ENCODE assay signal across 16 cellular contexts in the genomic region with DNA sequence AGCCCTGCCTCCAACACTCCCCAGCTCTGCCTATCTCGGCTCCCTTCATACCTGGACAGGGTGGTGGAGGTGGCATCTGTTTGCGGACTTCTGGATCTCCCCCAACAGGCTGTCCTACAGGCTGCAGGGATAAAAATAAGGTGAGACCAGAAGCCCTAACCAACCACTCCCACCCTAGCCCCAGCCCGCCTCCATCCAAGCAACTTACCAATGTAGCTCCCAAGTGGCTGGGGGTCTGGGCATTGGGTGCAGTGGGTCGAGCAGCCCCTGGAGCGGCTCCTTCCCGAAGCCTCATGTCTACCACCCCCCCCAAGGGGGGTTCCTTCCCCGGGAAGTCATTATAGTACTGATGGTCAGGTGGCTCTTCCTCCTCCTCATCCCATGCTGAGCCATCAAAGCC. TPM values are rescaled to one million over a fixed set of nuclear protein-coding genes. Genes with fewer than 3 reads are reported as not detected.
A peak's percentile ranks its signal among the peaks of the same experiment; 100 is the strongest.
DNase-seq lines count a peak whose midpoint lies in the region; ATAC-seq and TF ChIP-seq lines count a peak whose summit lies in the region.
"Had no signal": no experiment of that assay in that cellular context is flagged by ENCODE, and none has a peak within 500 bp of the region (broad histone marks: within the 10 kb centered on the region; RNA-seq: fewer than 3 reads in every experiment).

No MANE protein-coding gene starts in this region.

- H3K27ac ChIP-seq in lower lobe of right lung (peak overlapping the region; percentile 36), tibial nerve (peak overlapping the region in 1 of 4 donors; percentile 10)

- no peak overlapping the region for H3K4me3 ChIP-seq in adipocyte (ENCODE audit: low read length)
- H3K4me3 ChIP-seq in lower lobe of right lung: no peak overlapping the region
- H3K4me3 ChIP-seq in tibial nerve: no peak overlapping the region
- H3K4me3 ChIP-seq: HAP-1 had no signal

- H3K36me3 Mint-ChIP-seq in activated CD8-positive, alpha-beta T cell treated with anti-CD3 and anti-CD28 coated beads for 36 hours (ENCODE audit: low read depth): peaks cover 31% of the 10 kb centered on the region
- peaks cover 53% of the 10 kb centered on the region for H3K36me3 Mint-ChIP-seq in activated CD8-positive, alpha-beta T cell treated with anti-CD3 and anti-CD28 coated beads, Interleukin-2, amount 10 ng/mL, durations not matched to agents 7 days and 5 days (ENCODE audit: low read depth)
- peaks cover 81% of the 10 kb centered on the region for H3K36me3 Mint-ChIP-seq in stimulated activated effector memory CD8-positive, alpha-beta T cell treated with anti-CD3 and anti-CD28 coated beads, Interleukin-12 subunit alpha, Interleukin-12 subunit beta, amount 100 ng/mL, for 72 hours

- H3K9ac ChIP-seq in adipocyte (ENCODE audit: low read length): peak overlapping the region; percentile 97

- POLR2A ChIA-PET in activated CD8-positive, alpha-beta T cell treated with anti-CD3 and anti-CD28 coated beads for 36 hours (lab: Charles Lee): interaction anchor here (1.2 to 2.0 kb wide), 2 partner anchors 14 to 17 kb away, joined by 3 to 9 read pairs; a partner anchor contains a TSS
- POLR2A ChIA-PET in activated CD8-positive, alpha-beta T cell treated with anti-CD3 and anti-CD28 coated beads, Interleukin-2, amount 10 ng/mL, durations not matched to agents 7 days and 5 days (lab: Charles Lee): interaction anchor here (3.0 to 4.2 kb wide), 2 partner anchors 8 to 11 kb away, joined by 13 to 23 read pairs; a partner anchor contains a TSS

- no peak for TF ChIP-seq POLR2A in tibial nerve (IDR thresholded peaks at IDR 0.05)

- TF ChIP-seq EP300 in tibial nerve (IDR thresholded peaks at IDR 0.05): no peak

- H3K27me3 Mint-ChIP-seq in activated CD8-positive, alpha-beta T cell treated with anti-CD3 and anti-CD28 coated beads for 36 hours: no peaks in the 10 kb centered on the region
- no peaks in the 10 kb centered on the region for H3K27me3 Mint-ChIP-seq in activated CD8-positive, alpha-beta T cell treated with anti-CD3 and anti-CD28 coated beads, Interleukin-2, amount 10 ng/mL, durations not matched to agents 7 days and 5 days (ENCODE audit: low read depth)

- H3K9me3 ChIP-seq in adipocyte (ENCODE audit: control insufficient read depth, low read length) (no peaks in the 10 kb centered on the region), lower lobe of right lung (no peaks in the 10 kb centered on the region), tibial nerve (no peaks in the 10 kb centered on the region)
- H3K9me3 ChIP-seq: HAP-1 had no signal

- peaks cover 60% of the 10 kb centered on the region for H3K36me3 ChIP-seq in adipocyte (ENCODE audit: control insufficient read depth, insufficient read depth, low read length, severe bottlenecking)
- peaks cover 69% of the 10 kb centered on the region for H3K36me3 ChIP-seq in lower lobe of right lung
- H3K36me3 ChIP-seq in tibial nerve: peaks cover 0 to 66% (median 21%) of the 10 kb centered on the region in 3 donors

- H3K27ac Mint-ChIP-seq in activated CD8-positive, alpha-beta T cell treated with anti-CD3 and anti-CD28 coated beads for 36 hours: peak overlapping the region; percentile 30
- no peak overlapping the region for H3K27ac Mint-ChIP-seq in activated CD8-positive, alpha-beta T cell treated with anti-CD3 and anti-CD28 coated beads, Interleukin-2, amount 10 ng/mL, durations not matched to agents 7 days and 5 days
- H3K27ac Mint-ChIP-seq in stimulated activated effector memory CD8-positive, alpha-beta T cell treated with anti-CD3 and anti-CD28 coated beads, Interleukin-12 subunit alpha, Interleukin-12 subunit beta, amount 100 ng/mL, for 72 hours: peak overlapping the region; percentile 52

- H3K4me1 ChIP-seq in adipocyte (ENCODE audit: control insufficient read depth, insufficient read depth, low read length): peaks cover 39% of the 10 kb centered on the region
- peaks cover 55% of the 10 kb centered on the region for H3K4me1 ChIP-seq in lower lobe of right lung
- peaks cover 0 to 66% (median 32%) of the 10 kb centered on the region in 4 donors for H3K4me1 ChIP-seq in tibial nerve

- no peaks in the 10 kb centered on the region for H3K9me3 Mint-ChIP-seq in activated CD8-positive, alpha-beta T cell treated with anti-CD3 and anti-CD28 coated beads for 36 hours
- H3K9me3 Mint-ChIP-seq in activated CD8-positive, alpha-beta T cell treated with anti-CD3 and anti-CD28 coated beads, Interleukin-2, amount 10 ng/mL, durations not matched to agents 7 days and 5 days (ENCODE audit: insufficient read depth): no peaks in the 10 kb centered on the region
- no peaks in the 10 kb centered on the region for H3K9me3 Mint-ChIP-seq in stimulated activated effector memory CD8-positive, alpha-beta T cell treated with anti-CD3 and anti-CD28 coated beads, Interleukin-12 subunit alpha, Interleukin-12 subunit beta, amount 100 ng/mL, for 72 hours

- no peak for ATAC-seq in activated CD8-positive, alpha-beta T cell treated with anti-CD3 and anti-CD28 coated beads for 36 hours
- no peak for ATAC-seq in activated CD8-positive, alpha-beta T cell treated with anti-CD3 and anti-CD28 coated beads, Interleukin-2, amount 10 ng/mL, durations not matched to agents 7 days and 5 days
- ATAC-seq in lower lobe of right lung (no peak), GM19324 (IDR thresholded peaks at IDR 0.05; ENCODE audit: low FRiP score, unreplicated experiment) (no peak)
- ATAC-seq in stimulated activated effector memory CD8-positive, alpha-beta T cell treated with anti-CD3 and anti-CD28 coated beads, Interleukin-12 subunit alpha, Interleukin-12 subunit beta, amount 100 ng/mL, for 72 hours: no peak

- CTCF ChIA-PET in activated CD8-positive, alpha-beta T cell treated with anti-CD3 and anti-CD28 coated beads for 36 hours (lab: Charles Lee): interaction anchor here (1.2 to 1.5 kb wide), 2 partner anchors 33 to 51 kb away, joined by 4 to 6 read pairs; no protein-coding TSS in a partner anchor
- CTCF ChIA-PET in activated CD8-positive, alpha-beta T cell treated with anti-CD3 and anti-CD28 coated beads, Interleukin-2, amount 10 ng/mL, durations not matched to agents 7 days and 5 days (lab: Charles Lee): interaction anchor here (1.3 to 1.4 kb wide), 2 partner anchors 22 to 34 kb away, joined by 4 to 6 read pairs; no protein-coding TSS in a partner anchor

- WGBS in tibial nerve, 2 donors: 81% methylated on average over 7 of the region's 7 CpGs

- TF ChIP-seq CTCF in activated CD8-positive, alpha-beta T cell treated with anti-CD3 and anti-CD28 coated beads for 36 hours (IDR thresholded peaks at IDR 0.05): no peak
- TF ChIP-seq CTCF in lower lobe of right lung (IDR thresholded peaks at IDR 0.05) (no peak), tibial nerve (IDR thresholded peaks at IDR 0.05) (no peak)

- H3K4me1 Mint-ChIP-seq in activated CD8-positive, alpha-beta T cell treated with anti-CD3 and anti-CD28 coated beads for 36 hours (ENCODE audit: low read depth): peaks cover 25% of the 10 kb centered on the region
- H3K4me1 Mint-ChIP-seq in activated CD8-positive, alpha-beta T cell treated with anti-CD3 and anti-CD28 coated beads, Interleukin-2, amount 10 ng/mL, durations not matched to agents 7 days and 5 days (ENCODE audit: low read depth): peaks cover 52% of the 10 kb centered on the region
- H3K4me1 Mint-ChIP-seq in stimulated activated effector memory CD8-positive, alpha-beta T cell treated with anti-CD3 and anti-CD28 coated beads, Interleukin-12 subunit alpha, Interleukin-12 subunit beta, amount 100 ng/mL, for 72 hours: peaks cover 60% of the 10 kb centered on the region

- no peak overlapping the region for H3K4me3 Mint-ChIP-seq in activated CD8-positive, alpha-beta T cell treated with anti-CD3 and anti-CD28 coated beads for 36 hours
- H3K4me3 Mint-ChIP-seq in activated CD8-positive, alpha-beta T cell treated with anti-CD3 and anti-CD28 coated beads, Interleukin-2, amount 10 ng/mL, durations not matched to agents 7 days and 5 days: no peak overlapping the region
- no peak overlapping the region for H3K4me3 Mint-ChIP-seq in stimulated activated effector memory CD8-positive, alpha-beta T cell treated with anti-CD3 and anti-CD28 coated beads, Interleukin-12 subunit alpha, Interleukin-12 subunit beta, amount 100 ng/mL, for 72 hours

- H3K27me3 ChIP-seq in adipocyte (replicated peaks; ENCODE audit: control insufficient read depth, insufficient read depth, low read length): no peaks in the 10 kb centered on the region
- H3K27me3 ChIP-seq in lower lobe of right lung (ENCODE audit: low read depth): no peaks in the 10 kb centered on the region
- H3K27me3 ChIP-seq in tibial nerve: no peaks in the 10 kb centered on the region

- DNase-seq in activated CD8-positive, alpha-beta T cell treated with anti-CD3 and anti-CD28 coated beads for 36 hours: no peak
- DNase-seq in activated CD8-positive, alpha-beta T cell treated with anti-CD3 and anti-CD28 coated beads, Interleukin-2, amount 10 ng/mL, durations not matched to agents 7 days and 5 days: no peak
- DNase-seq in adipocyte (ENCODE audit: low read depth) (no peak), lower lobe of right lung (no peak), tibial nerve (ENCODE audit: low spot score in 2 of 2) (no peak)
- DNase-seq in stimulated activated effector memory CD8-positive, alpha-beta T cell treated with anti-CD3 and anti-CD28 coated beads, Interleukin-12 subunit alpha, Interleukin-12 subunit beta, amount 100 ng/mL, for 72 hours (ENCODE audit: low spot score in 2 of 2): no peak
- no peak for DNase-seq in stimulated activated CD4-positive, alpha-beta T cell treated with anti-CD3 and anti-CD28 coated beads, Interleukin-12 subunit alpha, Interleukin-12 subunit beta, amount 100 ng/mL, for 4 hours
- DNase-seq: C1 segment of cervical spinal cord, DND-41, NCI-H187 treated with DMSO at 0.1 percent for 48 hours, NCI-H2171 treated with DMSO at 0.1 percent for 48 hours, NCI-H446 treated with DMSO at 0.1 percent for 48 hours, NCI-H748 treated with DMSO at 0.1 percent for 48 hours, OCI-M1 had no signal

- intact Hi-C loops in activated CD8-positive, alpha-beta T cell treated with anti-CD3 and anti-CD28 coated beads for 36 hours (cut with micrococcal nuclease): no loop called here
- intact Hi-C loops in lower lobe of right lung (cut with DNase I): no loop called here

RNA-seq across cellular contexts. Expression of a gene that starts 4.4 kb away (rescaled TPM):
- 10 to 100 TPM; 32.3 to 34.2 TPM for total RNA-seq in activated CD8-positive, alpha-beta T cell treated with anti-CD3 and anti-CD28 coated beads for 36 hours
- total RNA-seq in activated CD8-positive, alpha-beta T cell treated with anti-CD3 and anti-CD28 coated beads, Interleukin-2, amount 10 ng/mL, durations not matched to agents 7 days and 5 days: 10 to 100 TPM; 69.6 to 72.4 TPM
- total RNA-seq in lower lobe of right lung (94.8 TPM), tibial nerve (100 to 1,000 TPM in 2 of 4 donors, 10 to 100 TPM in 2; 82.9 to 168 (median 101) TPM)

RNA-seq across cellular contexts. Expression of a gene that starts 4.5 kb away (rescaled TPM):
- total RNA-seq in activated CD8-positive, alpha-beta T cell treated with anti-CD3 and anti-CD28 coated beads for 36 hours: 10 to 100 TPM; 21.2 to 21.8 TPM
- total RNA-seq in activated CD8-positive, alpha-beta T cell treated with anti-CD3 and anti-CD28 coated beads, Interleukin-2, amount 10 ng/mL, durations not matched to agents 7 days and 5 days: 10 to 100 TPM; 40.2 to 43.9 TPM
- total RNA-seq in lower lobe of right lung (27.4 TPM), tibial nerve (10 to 100 TPM; 18.6 to 24.3 (median 23.5) TPM)

RNA-seq across cellular contexts. Expression of a gene that starts 8.4 kb away (rescaled TPM):
- total RNA-seq in activated CD8-positive, alpha-beta T cell treated with anti-CD3 and anti-CD28 coated beads for 36 hours: 100 to 1,000 TPM; 172 to 173 TPM
- 100 to 1,000 TPM; 151 to 153 TPM for total RNA-seq in activated CD8-positive, alpha-beta T cell treated with anti-CD3 and anti-CD28 coated beads, Interleukin-2, amount 10 ng/mL, durations not matched to agents 7 days and 5 days
- 28.5 TPM for total RNA-seq in lower lobe of right lung
- 10 to 100 TPM; 35.2 to 40.5 (median 37.3) TPM for total RNA-seq in tibial nerve

RNA-seq across cellular contexts. Expression of a gene that starts 10.2 kb away (rescaled TPM):
- 10 to 100 TPM; 17.7 to 19.4 TPM for total RNA-seq in activated CD8-positive, alpha-beta T cell treated with anti-CD3 and anti-CD28 coated beads for 36 hours
- total RNA-seq in activated CD8-positive, alpha-beta T cell treated with anti-CD3 and anti-CD28 coated beads, Interleukin-2, amount 10 ng/mL, durations not matched to agents 7 days and 5 days: 10 to 100 TPM; 44.5 to 48.2 TPM
- total RNA-seq in lower lobe of right lung: 68.1 TPM
- total RNA-seq in tibial nerve: 100 to 1,000 TPM in 2 of 4 donors, 10 to 100 TPM in 2; 52.5 to 120 (median 97.9) TPM

RNA-seq across cellular contexts. Expression of a gene that starts 17.0 kb away (rescaled TPM):
- total RNA-seq in activated CD8-positive, alpha-beta T cell treated with anti-CD3 and anti-CD28 coated beads for 36 hours: 10 to 100 TPM; 31.5 to 32.9 TPM
- total RNA-seq in activated CD8-positive, alpha-beta T cell treated with anti-CD3 and anti-CD28 coated beads, Interleukin-2, amount 10 ng/mL, durations not matched to agents 7 days and 5 days: 10 to 100 TPM; 39.8 to 45.2 TPM
- 31.9 TPM for total RNA-seq in lower lobe of right lung
- total RNA-seq in tibial nerve: 10 to 100 TPM; 17.4 to 33.6 (median 23.6) TPM
